ENCODE assay signal across 11 cellular contexts in genomic region chr4:143377635-143378099, GRCh38. TPM values are rescaled to one million over a fixed set of nuclear protein-coding genes. Genes with fewer than 3 reads are reported as not detected.
DNase-seq lines count a peak whose midpoint lies in the region; ATAC-seq and TF ChIP-seq lines count a peak whose summit lies in the region.
"Had no signal": no experiment of that assay in that cellular context is flagged by ENCODE, and none has a peak within 500 bp of the region (broad histone marks: within the 10 kb centered on the region; RNA-seq: fewer than 3 reads in every experiment).

No MANE protein-coding gene starts in this region.

- H3K27me3 ChIP-seq in heart left ventricle: no peaks in the 10 kb centered on the region
- no peaks in the 10 kb centered on the region for H3K27me3 ChIP-seq in ascending aorta
- H3K27me3 ChIP-seq in tibial artery: no peaks in the 10 kb centered on the region

- H3K36me3 ChIP-seq in heart left ventricle (no peaks in the 10 kb centered on the region), ascending aorta (no peaks in the 10 kb centered on the region), tibial artery (no peaks in the 10 kb centered on the region)
- H3K36me3 ChIP-seq: lower lobe of right lung had no signal

- ATAC-seq in heart left ventricle (peak in 1 of 4 donors; percentile 48), left ventricle myocardium superior (no peak), HG03064 (IDR thresholded peaks at IDR 0.05; ENCODE audit: low read depth, unreplicated experiment) (peak; percentile 59)
- ATAC-seq: lower lobe of right lung had no signal

- H3K4me3 ChIP-seq in heart left ventricle (peak overlapping the region in 1 of 12 donors; percentile 1), ascending aorta (peak overlapping the region in 1 of 2 donors; percentile 24), tibial artery (no peak overlapping the region)
- H3K4me3 ChIP-seq: lower lobe of right lung had no signal

- H3K9me3 ChIP-seq in heart left ventricle (no peaks in the 10 kb centered on the region), ascending aorta (no peaks in the 10 kb centered on the region), tibial artery (no peaks in the 10 kb centered on the region)
- H3K9me3 ChIP-seq: lower lobe of right lung had no signal

- 42 to 49% (median 45%) methylated on average over 7 of the region's 7 CpGs for WGBS in heart left ventricle, 4 donors

- peaks cover 7 to 99% (median 86%) of the 10 kb centered on the region in 12 donors for H3K4me1 ChIP-seq in heart left ventricle
- H3K4me1 ChIP-seq in ascending aorta: peaks cover 29 to 65% of the 10 kb centered on the region in 2 donors
- peaks cover 0 to 98% (median 76%) of the 10 kb centered on the region in 4 donors for H3K4me1 ChIP-seq in tibial artery

- intact Hi-C loops in heart left ventricle (cut with DNase I) (loop anchor here in 3 of 10 donors (5.0 kb wide), 2 partner anchors 40 to 85 kb away; partner anchors contain the start of gene GAB1 (in 2 of the 3)), left ventricle myocardium superior (cut with micrococcal nuclease) (no loop called here), ascending aorta (cut with DNase I) (no loop called here), tibial artery (cut with DNase I; ENCODE audit: low total_unique reads) (loop anchor here (2.0 kb wide), 1 partner anchor 41 kb away; the partner anchor contains the start of gene GAB1)

- TF ChIP-seq POLR2A in heart left ventricle (IDR thresholded peaks at IDR 0.05): no peak

- TF ChIP-seq CTCF in heart left ventricle (IDR thresholded peaks at IDR 0.05) (no peak), ascending aorta (IDR thresholded peaks at IDR 0.05) (no peak), tibial artery (IDR thresholded peaks at IDR 0.05) (no peak)

- H3K27ac ChIP-seq in heart left ventricle (peak overlapping the region; percentile 11 to 87 (median 72)), ascending aorta (peak overlapping the region; percentile 71 to 79), tibial artery (peak overlapping the region; percentile 66 to 71)
- H3K27ac ChIP-seq: HL-60, lower lobe of right lung had no signal

- DNase-seq in heart left ventricle (no peak), left ventricle myocardium superior (no peak), ascending aorta (ENCODE audit: low spot score in 2 of 2) (no peak), tibial artery (no peak), activated T-cell treated with anti-CD3 and anti-CD28 coated beads for 4 hours (no peak), GM19240 (ENCODE audit: insufficient read length, low spot score) (no peak)
- DNase-seq in effector CD4-positive, alpha-beta T cell: no peak
- DNase-seq: lower lobe of right lung, SW 1271 had no signal

RNA-seq across cellular contexts. Expression of gene GAB1, which starts 41.0 kb away (rescaled TPM):
- total RNA-seq in heart left ventricle (100 to 1,000 TPM in 3 of 9 donors, 10 to 100 TPM in 6; 49.4 to 130 (median 80.6) TPM), left ventricle myocardium superior (90.7 TPM), ascending aorta (31.0 TPM)
- 10 to 100 TPM; 15.3 to 25.2 TPM for polyA plus RNA-seq in heart left ventricle
